9 cellular contexts compared by ENCODE assay signal in the genomic region with DNA sequence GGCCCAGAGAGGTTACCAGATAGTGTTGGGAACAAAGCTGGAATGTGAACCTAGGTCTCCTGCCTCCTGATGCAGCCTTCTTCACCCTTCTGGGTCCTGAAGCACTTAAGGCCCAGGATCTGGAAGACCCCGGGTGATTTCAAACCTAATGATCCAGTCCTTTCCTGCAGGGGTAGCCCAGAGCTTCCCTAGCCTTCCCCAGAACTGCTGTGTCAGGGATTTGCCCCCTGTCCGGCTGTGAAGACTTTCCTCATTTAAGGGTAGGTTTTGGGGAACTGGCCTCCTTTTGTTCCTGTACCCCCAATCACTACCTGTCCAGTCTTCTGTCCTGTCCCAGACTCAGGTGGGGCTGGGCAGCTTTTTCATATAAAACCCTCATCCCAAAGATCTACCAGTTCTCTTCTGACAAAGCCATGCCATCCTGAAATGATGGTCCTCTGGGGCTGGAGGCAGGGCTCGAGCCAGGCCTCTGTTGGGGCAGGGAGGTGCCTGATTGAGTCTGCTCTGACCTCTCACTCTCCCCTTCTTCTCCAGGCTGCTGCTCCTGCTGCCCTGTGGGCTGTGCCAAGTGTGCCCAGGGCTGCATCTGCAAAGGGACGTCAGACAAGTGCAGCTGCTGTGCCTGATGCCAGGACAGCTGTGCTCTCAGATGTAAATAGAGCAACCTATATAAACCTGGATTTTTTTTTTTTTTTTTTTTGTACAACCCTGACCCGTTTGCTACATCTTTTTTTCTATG.
A peak's percentile ranks its signal among the peaks of the same experiment; 100 is the strongest.
DNase-seq lines count a peak whose midpoint lies in the region; ATAC-seq lines count a peak whose summit lies in the region.
"Had no signal": no experiment of that assay in that cellular context is flagged by ENCODE, and none has a peak within 500 bp of the region (broad histone marks: within the 10 kb centered on the region; RNA-seq: fewer than 3 reads in every experiment).

No MANE protein-coding gene starts in this region.

- in situ Hi-C loops in ACHN (cut with HindIII; ENCODE audit: low pct_ligation_motif_present, low pct_unique_long_range_greater_than_20kb, low sequenced_read_pairs) = no loop called here

- H3K9me3 Mint-ChIP-seq in activated naive CD8-positive, alpha-beta T cell (ENCODE audit: low read depth) = no peaks in the 10 kb centered on the region
- no peaks in the 10 kb centered on the region for H3K9me3 Mint-ChIP-seq in stimulated activated naive B cell treated with anti-CD40 and anti-IgM and Interleukin-4, amounts not matched to agents 10 μg/mL and 1 μg/mL and 100 μg/mL, for 72 hours

- no peak for ATAC-seq in stimulated activated naive B cell treated with anti-CD40 and anti-IgM and Interleukin-4, amounts not matched to agents 10 μg/mL and 1 μg/mL and 100 μg/mL, for 72 hours (replicated peaks)

- H3K4me3 ChIP-seq in iPS-18a (ENCODE audit: low read length) = peak overlapping the region; percentile 83

- peaks cover 14% of the 10 kb centered on the region for H3K4me1 ChIP-seq in iPS-18a (ENCODE audit: control insufficient read depth, low read depth, low read length)

- H3K27ac ChIP-seq in iPS-18a (ENCODE audit: low read length) = no peak overlapping the region

- no peak overlapping the region for H3K9ac ChIP-seq in iPS-18a (ENCODE audit: low read length)

- peaks cover 5% of the 10 kb centered on the region for H3K36me3 Mint-ChIP-seq in activated naive CD8-positive, alpha-beta T cell
- peaks cover 7 to 10% of the 10 kb centered on the region in 2 donors for H3K36me3 Mint-ChIP-seq in stimulated activated naive B cell treated with anti-CD40 and anti-IgM and Interleukin-4, amounts not matched to agents 10 μg/mL and 1 μg/mL and 100 μg/mL, for 72 hours
- H3K36me3 Mint-ChIP-seq: IgD-negative memory B cell had no signal

- H3K27me3 Mint-ChIP-seq in activated naive CD8-positive, alpha-beta T cell = no peaks in the 10 kb centered on the region
- peaks cover 11 to 18% of the 10 kb centered on the region in 2 donors for H3K27me3 Mint-ChIP-seq in stimulated activated naive B cell treated with anti-CD40 and anti-IgM and Interleukin-4, amounts not matched to agents 10 μg/mL and 1 μg/mL and 100 μg/mL, for 72 hours

- H3K4me1 Mint-ChIP-seq in activated naive CD8-positive, alpha-beta T cell (ENCODE audit: low read depth) = peaks cover 20% of the 10 kb centered on the region
- H3K4me1 Mint-ChIP-seq in stimulated activated naive B cell treated with anti-CD40 and anti-IgM and Interleukin-4, amounts not matched to agents 10 μg/mL and 1 μg/mL and 100 μg/mL, for 72 hours = peaks cover 10 to 15% of the 10 kb centered on the region in 2 donors

- no peaks in the 10 kb centered on the region for H3K36me3 ChIP-seq in iPS-18a (ENCODE audit: control insufficient read depth, low read depth, low read length)

- H3K27ac Mint-ChIP-seq in activated naive CD8-positive, alpha-beta T cell = peak overlapping the region; percentile 28
- no peak overlapping the region for H3K27ac Mint-ChIP-seq in stimulated activated naive B cell treated with anti-CD40 and anti-IgM and Interleukin-4, amounts not matched to agents 10 μg/mL and 1 μg/mL and 100 μg/mL, for 72 hours

- peaks cover 26% of the 10 kb centered on the region for H3K27me3 ChIP-seq in iPS-18a (ENCODE audit: control insufficient read depth, insufficient read depth, low read length)

- no peaks in the 10 kb centered on the region for H3K9me3 ChIP-seq in iPS-18a (ENCODE audit: control insufficient read depth, low read depth, low read length)

- H3K4me3 Mint-ChIP-seq in activated naive CD8-positive, alpha-beta T cell = peak overlapping the region; percentile 94
- H3K4me3 Mint-ChIP-seq in stimulated activated naive B cell treated with anti-CD40 and anti-IgM and Interleukin-4, amounts not matched to agents 10 μg/mL and 1 μg/mL and 100 μg/mL, for 72 hours = peak overlapping the region; percentile 91 to 92

- DNase-seq in NCI-H2171 treated with DMSO at 0.1 percent for 48 hours (lab: John Stamatoyannopoulos, UW) (peak; percentile 19), NCI-H2171 (lab: John Stamatoyannopoulos, UW) (no peak), NCI-H2107 treated with DMSO at 0.1 percent for 48 hours (lab: John Stamatoyannopoulos, UW; ENCODE audit: unreplicated experiment) (no peak), NCI-H2081 (lab: John Stamatoyannopoulos, UW) (no peak), ACHN (no peak)
- no peak for DNase-seq in stimulated activated naive B cell treated with anti-CD40 and anti-IgM and Interleukin-4, amounts not matched to agents 10 μg/mL and 1 μg/mL and 100 μg/mL, for 72 hours
